Comparison of ENCODE assay signal across 14 cellular contexts in genomic region chr13:80303225-80303811, GRCh38. TPM values are rescaled to one million over a fixed set of nuclear protein-coding genes. Genes with fewer than 3 reads are reported as not detected.
DNase-seq lines count a peak whose midpoint lies in the region; ATAC-seq and TF ChIP-seq lines count a peak whose summit lies in the region.
"Had no signal": no experiment of that assay in that cellular context is flagged by ENCODE, and none has a peak within 500 bp of the region (broad histone marks: within the 10 kb centered on the region; RNA-seq: fewer than 3 reads in every experiment).

No MANE protein-coding gene starts in this region.

- H3K4me1 Mint-ChIP-seq in activated CD4-positive, alpha-beta T cell treated with anti-CD3 and anti-CD28 coated beads, Interleukin-2, amount 10 ng/mL, durations not matched to agents 24 days and 14 days: no peaks in the 10 kb centered on the region

- H3K9me3 Mint-ChIP-seq in activated CD4-positive, alpha-beta T cell treated with anti-CD3 and anti-CD28 coated beads, Interleukin-2, amount 10 ng/mL, durations not matched to agents 24 days and 14 days: no peaks in the 10 kb centered on the region
- H3K9me3 Mint-ChIP-seq: HFFc6 had no signal

- DNase-seq in activated CD4-positive, alpha-beta T cell treated with anti-CD3 and anti-CD28 coated beads, Interleukin-2, amount 10 ng/mL, durations not matched to agents 24 days and 14 days: peak; percentile 13
- no peak for DNase-seq in activated CD4-positive, alpha-beta T cell treated with anti-CD3 and anti-CD28 coated beads for 1 hour
- DNase-seq in fibroblast of mammary gland (ENCODE audit: low read depth): peak; percentile 45
- DNase-seq in left ventricle myocardium superior: no peak
- DNase-seq in stromal cell of bone marrow (ENCODE audit: low read depth): peak; percentile 21
- no peak for DNase-seq in GM19240 (ENCODE audit: insufficient read length, low spot score)
- DNase-seq: Caco-2; CD8-positive, alpha-beta memory T cell; DND-41; GDM1; HCEC 1CT; HFFc6 had no signal

- H3K27me3 Mint-ChIP-seq in activated CD4-positive, alpha-beta T cell treated with anti-CD3 and anti-CD28 coated beads, Interleukin-2, amount 10 ng/mL, durations not matched to agents 24 days and 14 days: no peaks in the 10 kb centered on the region
- H3K27me3 Mint-ChIP-seq: CD8-positive, alpha-beta memory T cell had no signal

- H3K27ac Mint-ChIP-seq in activated CD4-positive, alpha-beta T cell treated with anti-CD3 and anti-CD28 coated beads, Interleukin-2, amount 10 ng/mL, durations not matched to agents 24 days and 14 days: no peak overlapping the region
- H3K27ac Mint-ChIP-seq: CD8-positive, alpha-beta memory T cell; HFFc6 had no signal

- intact Hi-C loops in activated CD4-positive, alpha-beta T cell treated with anti-CD3 and anti-CD28 coated beads, Interleukin-2, amount 10 ng/mL, durations not matched to agents 24 days and 14 days (cut with micrococcal nuclease): no loop called here
- intact Hi-C loops in left ventricle myocardium superior (cut with micrococcal nuclease): no loop called here

- no peak for TF ChIP-seq CTCF in fibroblast of mammary gland (conservative IDR thresholded peaks at IDR 0.05; ENCODE audit: control insufficient read depth, insufficient read depth, low read depth, low read length)

- no peak overlapping the region for H3K4me3 ChIP-seq in fibroblast of mammary gland (ENCODE audit: control insufficient read depth, low read depth, low read length)
- H3K4me3 ChIP-seq: BLaER1 had no signal

- H3K4me3 Mint-ChIP-seq in activated CD4-positive, alpha-beta T cell treated with anti-CD3 and anti-CD28 coated beads, Interleukin-2, amount 10 ng/mL, durations not matched to agents 24 days and 14 days: no peak overlapping the region
- H3K4me3 Mint-ChIP-seq: CD8-positive, alpha-beta memory T cell; HFFc6 had no signal

- H3K36me3 Mint-ChIP-seq in activated CD4-positive, alpha-beta T cell treated with anti-CD3 and anti-CD28 coated beads, Interleukin-2, amount 10 ng/mL, durations not matched to agents 24 days and 14 days (ENCODE audit: low read depth): no peaks in the 10 kb centered on the region

- peak; percentile 75 for ATAC-seq in left ventricle myocardium superior
- ATAC-seq in HG02571 (IDR thresholded peaks at IDR 0.05; ENCODE audit: unreplicated experiment): no peak

RNA-seq across cellular contexts. Expression of gene SPRY2, which starts 37.6 kb away (rescaled TPM):
- 0.21 TPM in 1 of 2 replicates, not detected in the other for total RNA-seq in activated CD4-positive, alpha-beta T cell treated with anti-CD3 and anti-CD28 coated beads, Interleukin-2, amount 10 ng/mL, durations not matched to agents 24 days and 14 days
- 37.6 TPM for total RNA-seq in left ventricle myocardium superior

Comparison
In these comparisons a context has a peak if more than half of its experiments do, and no peak if none do; other contexts are left out.
1. DNase-seq: peak in activated CD4-positive, alpha-beta T cell treated with anti-CD3 and anti-CD28 coated beads, Interleukin-2, amount 10 ng/mL, durations not matched to agents 24 days and 14 days (single experiment), fibroblast of mammary gland (single experiment) and stromal cell of bone marrow (single experiment); none in activated CD4-positive, alpha-beta T cell treated with anti-CD3 and anti-CD28 coated beads for 1 hour (single experiment), left ventricle myocardium superior (single experiment) and GM19240 (single experiment).
2. RNA of gene SPRY2, which starts 37.6 kb away (total RNA-seq): 37.6 TPM in left ventricle myocardium superior (single experiment); 0.21 TPM in activated CD4-positive, alpha-beta T cell treated with anti-CD3 and anti-CD28 coated beads, Interleukin-2, amount 10 ng/mL, durations not matched to agents 24 days and 14 days; every median in the first group is over 10 times any median in the second.